In the genomic region with DNA sequence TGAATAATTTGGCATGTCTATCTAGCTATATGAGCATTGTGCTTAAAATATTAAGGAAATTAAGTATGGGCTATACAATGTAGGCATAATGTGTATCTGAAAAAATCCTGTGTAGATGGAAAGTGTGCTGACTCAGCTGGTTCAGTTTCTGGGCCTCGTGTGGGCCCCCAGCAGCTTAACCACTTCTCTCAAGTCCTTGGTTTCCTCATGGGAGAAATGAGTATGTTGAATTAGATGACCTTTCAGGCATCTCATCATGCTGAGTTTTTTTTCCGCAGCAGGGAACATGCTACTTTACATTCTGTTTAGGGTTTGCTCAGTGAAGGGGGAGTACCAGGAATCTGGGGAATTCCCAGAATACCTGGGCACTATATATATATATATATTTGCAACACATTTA, we compare ENCODE assay signal across 9 cellular contexts. TPM values are rescaled to one million over a fixed set of nuclear protein-coding genes. Genes with fewer than 3 reads are reported as not detected.
DNase-seq lines count a peak whose midpoint lies in the region; ATAC-seq, FAIRE-seq and TF ChIP-seq lines count a peak whose summit lies in the region.
"Had no signal": no experiment of that assay in that cellular context is flagged by ENCODE, and none has a peak within 500 bp of the region (broad histone marks: within the 10 kb centered on the region; RNA-seq: fewer than 3 reads in every experiment).

No MANE protein-coding gene starts in this region.

- peak overlapping the region; percentile 45 to 79 (median 60) for H3K4me3 Mint-ChIP-seq in immature natural killer cell

- peak; percentile 91 for FAIRE-seq in GM18507 (lab: Jason Lieb, UNC)

- TF ChIP-seq POLR2A in NB4 (IDR thresholded peaks at IDR 0.05; ENCODE audit: extremely low read depth, insufficient read length) (no peak), gastroesophageal sphincter (IDR thresholded peaks at IDR 0.05) (no peak)

- H3K36me3 ChIP-seq in gastroesophageal sphincter (no peaks in the 10 kb centered on the region), hepatocyte (replicated peaks; ENCODE audit: insufficient read depth, low read depth) (no peaks in the 10 kb centered on the region)

- no peak overlapping the region for H3K4me3 ChIP-seq in NB4 (ENCODE audit: low read depth, low read length)
- no peak overlapping the region for H3K4me3 ChIP-seq in gastroesophageal sphincter
- H3K4me3 ChIP-seq in hepatocyte, result no peak overlapping the region

- peaks cover 83 to 93% of the 10 kb centered on the region in 2 donors for H3K4me1 Mint-ChIP-seq in immature natural killer cell

- H3K27ac Mint-ChIP-seq in immature natural killer cell, result peak overlapping the region; percentile 82 to 96 (median 86)

- no peaks in the 10 kb centered on the region for H3K4me1 ChIP-seq in gastroesophageal sphincter
- no peaks in the 10 kb centered on the region for H3K4me1 ChIP-seq in hepatocyte (ENCODE audit: insufficient read depth)

- H3K4me2 ChIP-seq in hepatocyte, result no peak overlapping the region

- H3K9me3 ChIP-seq in gastroesophageal sphincter, result peaks cover 0 to 3% (median 0%) of the 10 kb centered on the region in 3 donors
- H3K9me3 ChIP-seq in hepatocyte (ENCODE audit: low read depth), result no peaks in the 10 kb centered on the region

- TF ChIP-seq CTCF in NB4 (IDR thresholded peaks at IDR 0.05; ENCODE audit: low read depth, low read length) (no peak), gastroesophageal sphincter (IDR thresholded peaks at IDR 0.05) (no peak), hepatocyte (IDR thresholded peaks at IDR 0.05; ENCODE audit: poor library complexity) (no peak)

- peaks cover 0 to 18% (median 6%) of the 10 kb centered on the region in 3 donors for H3K27me3 Mint-ChIP-seq in immature natural killer cell (ENCODE audit: low read depth in 3 of 3)

- peaks cover 3 to 15% (median 8%) of the 10 kb centered on the region in 3 donors for H3K36me3 Mint-ChIP-seq in immature natural killer cell

- WGBS in gastroesophageal sphincter (ENCODE audit: low coverage in 1 of 2), 2 donors, result 17 to 34% methylated on average over 1 to 2 of the region's 2 CpGs
- WGBS in hepatocyte (ENCODE audit: low lambda C conversion rate, missing lambda C conversion rate), result 73% methylated on average over 2 of the region's 2 CpGs

- H3K79me2 ChIP-seq in hepatocyte, result no peaks in the 10 kb centered on the region

- H3K9me3 Mint-ChIP-seq in immature natural killer cell, result no peaks in the 10 kb centered on the region

- H3K27me3 ChIP-seq in gastroesophageal sphincter (no peaks in the 10 kb centered on the region), hepatocyte (no peaks in the 10 kb centered on the region)

- TF ChIP-seq EP300 in gastroesophageal sphincter (IDR thresholded peaks at IDR 0.05), result no peak

- H3K9me2 ChIP-seq in hepatocyte (replicated peaks; ENCODE audit: insufficient read depth), result no peaks in the 10 kb centered on the region

- H2AFZ ChIP-seq in hepatocyte, result no peak overlapping the region

- no peak for DNase-seq in GM18507 (ENCODE audit: extremely low spot score, insufficient read length, low read depth)
- peak; percentile 60 for DNase-seq in NB4 (ENCODE audit: low read depth)
- DNase-seq in immature natural killer cell, result no peak
- no peak for DNase-seq in ureter (ENCODE audit: low spot score)
- no peak for DNase-seq in NCI-H524 (lab: John Stamatoyannopoulos, UW)
- DNase-seq in hepatocyte (ENCODE audit: low spot score), result no peak

- H4K20me1 ChIP-seq in hepatocyte (ENCODE audit: insufficient read depth, poor library complexity, severe bottlenecking), result no peaks in the 10 kb centered on the region

- H3K27ac ChIP-seq in gastroesophageal sphincter (no peak overlapping the region), hepatocyte (no peak overlapping the region)

- ATAC-seq in GM21786 (IDR thresholded peaks at IDR 0.05; ENCODE audit: unreplicated experiment) (peak; percentile 60), gastroesophageal sphincter (no peak)

RNA-seq across cellular contexts. Expression of a gene that starts 30.5 kb away (rescaled TPM):
- polyA plus RNA-seq in immature natural killer cell (10 to 100 TPM; 82.0 to 97.6 (median 97.3) TPM), hepatocyte (not detected in 2 replicates)
- total RNA-seq in ureter (7.7 TPM), gastroesophageal sphincter (1 to 10 TPM in 2 of 4 donors, under 1 TPM in 2; 0.42 to 4.4 (median 1.0) TPM), hepatocyte (0.36 TPM in 1 of 2 replicates, not detected in the other)
- total RNA-seq: fibroblast of villous mesenchyme had no signal
